1 cellular context compared by ENCODE assay signal in the genomic region with DNA sequence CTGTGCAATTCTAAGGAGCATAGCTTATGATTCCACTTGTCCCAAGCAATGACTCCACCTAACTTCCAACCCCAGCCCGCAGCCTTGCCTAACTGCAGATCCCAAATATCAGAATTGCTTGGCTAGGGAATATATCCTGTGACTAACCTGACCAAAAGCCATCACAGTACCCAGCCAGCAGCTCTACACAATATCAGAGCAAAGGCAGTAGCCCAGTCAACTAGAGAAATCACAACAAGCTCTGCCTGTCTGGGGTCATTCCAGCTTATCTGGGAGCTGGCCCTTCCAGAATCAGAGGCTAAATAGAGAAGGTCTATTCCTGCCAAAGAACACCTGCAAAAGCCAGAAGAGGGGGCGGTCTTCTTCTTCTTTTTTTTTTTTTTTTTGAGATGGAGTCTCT.
TF ChIP-seq lines count a peak whose summit lies in the region.

No MANE protein-coding gene starts in this region.

TF ChIP-seq in HepG2, 621 proteins besides CTCF, POLR2A, EP300 and RAD21 (continued from another document):
- TF ChIP-seq, protein P1, sequence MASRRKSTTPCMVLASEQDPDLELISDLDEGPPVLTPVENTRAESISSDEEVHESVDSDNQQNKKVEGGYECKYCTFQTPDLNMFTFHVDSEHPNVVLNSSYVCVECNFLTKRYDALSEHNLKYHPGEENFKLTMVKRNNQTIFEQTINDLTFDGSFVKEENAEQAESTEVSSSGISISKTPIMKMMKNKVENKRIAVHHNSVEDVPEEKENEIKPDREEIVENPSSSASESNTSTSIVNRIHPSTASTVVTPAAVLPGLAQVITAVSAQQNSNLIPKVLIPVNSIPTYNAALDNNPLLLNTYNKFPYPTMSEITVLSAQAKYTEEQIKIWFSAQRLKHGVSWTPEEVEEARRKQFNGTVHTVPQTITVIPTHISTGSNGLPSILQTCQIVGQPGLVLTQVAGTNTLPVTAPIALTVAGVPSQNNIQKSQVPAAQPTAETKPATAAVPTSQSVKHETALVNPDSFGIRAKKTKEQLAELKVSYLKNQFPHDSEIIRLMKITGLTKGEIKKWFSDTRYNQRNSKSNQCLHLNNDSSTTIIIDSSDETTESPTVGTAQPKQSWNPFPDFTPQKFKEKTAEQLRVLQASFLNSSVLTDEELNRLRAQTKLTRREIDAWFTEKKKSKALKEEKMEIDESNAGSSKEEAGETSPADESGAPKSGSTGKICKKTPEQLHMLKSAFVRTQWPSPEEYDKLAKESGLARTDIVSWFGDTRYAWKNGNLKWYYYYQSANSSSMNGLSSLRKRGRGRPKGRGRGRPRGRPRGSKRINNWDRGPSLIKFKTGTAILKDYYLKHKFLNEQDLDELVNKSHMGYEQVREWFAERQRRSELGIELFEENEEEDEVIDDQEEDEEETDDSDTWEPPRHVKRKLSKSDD (CRISPR knock-in tag; IDR thresholded peaks at IDR 0.05; ENCODE audit: low read depth): no peak
- no peak for TF ChIP-seq SP140L (CRISPR knock-in tag; IDR thresholded peaks at IDR 0.05; ENCODE audit: borderline replicate concordance)
- no peak for TF ChIP-seq ZBTB7A (CRISPR knock-in tag; IDR thresholded peaks at IDR 0.05)
- no peak for TF ChIP-seq ZNF3 (CRISPR knock-in tag; IDR thresholded peaks at IDR 0.05)
- no peak for TF ChIP-seq ZNF616 (CRISPR knock-in tag; IDR thresholded peaks at IDR 0.05; ENCODE audit: low read depth)
- TF ChIP-seq SP2 (CRISPR knock-in tag; IDR thresholded peaks at IDR 0.05): no peak
- no peak for TF ChIP-seq ZNF792 (CRISPR knock-in tag; IDR thresholded peaks at IDR 0.05)
- TF ChIP-seq FOXC1 (CRISPR knock-in tag; IDR thresholded peaks at IDR 0.05; ENCODE audit: borderline replicate concordance): no peak
- no peak for TF ChIP-seq POLR2AphosphoS5 (IDR thresholded peaks at IDR 0.05; ENCODE audit: low read depth, low read length)
- no peak for TF ChIP-seq ZNF496 (CRISPR knock-in tag; IDR thresholded peaks at IDR 0.05; ENCODE audit: insufficient replicate concordance)
- TF ChIP-seq ZNF468 (CRISPR knock-in tag; IDR thresholded peaks at IDR 0.05): no peak
- TF ChIP-seq RFXAP (CRISPR knock-in tag; IDR thresholded peaks at IDR 0.05; ENCODE audit: borderline replicate concordance): no peak
